In genomic region chr17:8173056-8173870, GRCh38 we compare ENCODE assay signal across 8 cellular contexts. TPM values are rescaled to one million over a fixed set of nuclear protein-coding genes. Genes with fewer than 3 reads are reported as not detected.
DNase-seq lines count a peak whose midpoint lies in the region; ATAC-seq and TF ChIP-seq lines count a peak whose summit lies in the region.

No MANE protein-coding gene starts in this region.

- no peaks in the 10 kb centered on the region for H3K27me3 ChIP-seq in BLaER1 treated with 17β-estradiol and CSF1 and Interleukin-3, amounts not matched to agents 10 nM and 100 nM

- H3K36me3 Mint-ChIP-seq in activated B cell treated with CpG ODN at 0.5 μM for 24 hours (ENCODE audit: low read depth) = peaks cover 4% of the 10 kb centered on the region

- H3K27ac Mint-ChIP-seq in activated B cell treated with CpG ODN at 0.5 μM for 24 hours = peak overlapping the region; percentile 100

- peak; percentile 85 for DNase-seq in NCI-H345 (lab: John Stamatoyannopoulos, UW)
- peak; percentile 40 for DNase-seq in activated B cell treated with CpG ODN at 0.5 μM for 24 hours
- peak; percentile 99 for DNase-seq in choroid plexus epithelial cell (ENCODE audit: low read depth)
- peak; percentile 99 for DNase-seq in kidney tubule cell (ENCODE audit: low spot score)
- DNase-seq in stimulated activated CD4-positive, alpha-beta T cell treated with anti-CD3 and anti-CD28 coated beads, Interleukin-1b, Interleukin-23, amount 100 ng/mL, for 48 hours = peak; percentile 85

- no peaks in the 10 kb centered on the region for H3K27me3 Mint-ChIP-seq in activated B cell treated with CpG ODN at 0.5 μM for 24 hours

- peak; percentile 100 for TF ChIP-seq POLR2A in GM19099 (IDR thresholded peaks at IDR 0.05; ENCODE audit: extremely low read depth, insufficient read length, low read depth)

- intact Hi-C loops in activated B cell treated with CpG ODN at 0.5 μM for 24 hours (cut with micrococcal nuclease) = loop anchor here (1.0 kb wide), 9 partner anchors 9 to 329 kb away; partner anchors contain the start of genes AURKB and CTC1

- H3K4me1 Mint-ChIP-seq in activated B cell treated with CpG ODN at 0.5 μM for 24 hours = peaks cover 44% of the 10 kb centered on the region

- peak; percentile 70 for ATAC-seq in HG03354 (IDR thresholded peaks at IDR 0.05; ENCODE audit: poor library complexity, severe bottlenecking, unreplicated experiment)
- ATAC-seq in activated B cell treated with CpG ODN at 0.5 μM for 24 hours (ENCODE audit: low read depth) = peak; percentile 76

- H3K27ac ChIP-seq in BLaER1 treated with 17β-estradiol and CSF1 and Interleukin-3, amounts not matched to agents 10 nM and 100 nM = peak overlapping the region; percentile 94 to 99 (median 97)

- peak overlapping the region; percentile 47 to 75 (median 57) for H3K4me3 ChIP-seq in BLaER1 treated with 17β-estradiol and CSF1 and Interleukin-3, amounts not matched to agents 10 nM and 100 nM
- H3K4me3 ChIP-seq in choroid plexus epithelial cell (ENCODE audit: low read depth, low read length) = peak overlapping the region; percentile 47

- peak overlapping the region; percentile 90 to 96 (median 93) for H3K9ac ChIP-seq in BLaER1 treated with 17β-estradiol and CSF1 and Interleukin-3, amounts not matched to agents 10 nM and 100 nM

- TF ChIP-seq CTCF in activated B cell treated with CpG ODN at 0.5 μM for 24 hours (IDR thresholded peaks at IDR 0.05) (no peak), choroid plexus epithelial cell (conservative IDR thresholded peaks at IDR 0.05; ENCODE audit: low read depth, low read length) (no peak)

- CTCF ChIA-PET in activated B cell treated with CpG ODN at 0.5 μM for 24 hours (lab: Charles Lee) = interaction anchor here (0.9 to 1.2 kb wide), 7 partner anchors 12 to 128 kb away, joined by 3 to 5 read pairs (median 4); no protein-coding TSS in a partner anchor

- peak overlapping the region; percentile 84 for H3K4me3 Mint-ChIP-seq in activated B cell treated with CpG ODN at 0.5 μM for 24 hours

- peak overlapping the region; percentile 90 to 99 (median 95) for H3K4me2 ChIP-seq in BLaER1 treated with 17β-estradiol and CSF1 and Interleukin-3, amounts not matched to agents 10 nM and 100 nM

- peaks cover 47 to 70% (median 67%) of the 10 kb centered on the region in 10 experiments for H3K4me1 ChIP-seq in BLaER1 treated with 17β-estradiol and CSF1 and Interleukin-3, amounts not matched to agents 10 nM and 100 nM

- POLR2A ChIA-PET in activated B cell treated with CpG ODN at 0.5 μM for 24 hours (lab: Charles Lee) = interaction anchor here (0.5 to 9.2 kb wide), 64 partner anchors 13 to 1417 kb away, joined by 3 to 385 read pairs (median 6); partner anchors contain the start of genes ACAP1, ALOXE3, AURKB and BCL6B

- no peaks in the 10 kb centered on the region for H3K36me3 ChIP-seq in BLaER1 treated with 17β-estradiol and CSF1 and Interleukin-3, amounts not matched to agents 10 nM and 100 nM

- no peaks in the 10 kb centered on the region for H3K9me3 ChIP-seq in BLaER1 treated with 17β-estradiol and CSF1 and Interleukin-3, amounts not matched to agents 10 nM and 100 nM (replicated peaks in 1 of 11)

- no peaks in the 10 kb centered on the region for H4K20me1 ChIP-seq in BLaER1 treated with 17β-estradiol and CSF1 and Interleukin-3, amounts not matched to agents 10 nM and 100 nM

- H3K9me3 Mint-ChIP-seq in activated B cell treated with CpG ODN at 0.5 μM for 24 hours = no peaks in the 10 kb centered on the region

RNA-seq across cellular contexts. Expression of gene TMEM107, which starts 2.9 kb away (rescaled TPM):
- 17.3 and 20.9 TPM in 2 replicates for total RNA-seq in activated B cell treated with CpG ODN at 0.5 μM for 24 hours

RNA-seq across cellular contexts. Expression of gene VAMP2, which starts 10.5 kb away (rescaled TPM):
- 82.0 and 97.7 TPM in 2 replicates for total RNA-seq in activated B cell treated with CpG ODN at 0.5 μM for 24 hours

RNA-seq across cellular contexts. Expression of gene BORCS6, which starts 16.7 kb away (rescaled TPM):
- total RNA-seq in activated B cell treated with CpG ODN at 0.5 μM for 24 hours = 12.3 and 12.8 TPM in 2 replicates

RNA-seq across cellular contexts. Expression of gene PER1, which starts 21.1 kb away (rescaled TPM):
- total RNA-seq in activated B cell treated with CpG ODN at 0.5 μM for 24 hours = 40.7 and 45.0 TPM in 2 replicates

RNA-seq across cellular contexts. Expression of gene AURKB, which starts 37.1 kb away (rescaled TPM):
- total RNA-seq in activated B cell treated with CpG ODN at 0.5 μM for 24 hours = 1.7 and 3.0 TPM in 2 replicates

Comparison
In these comparisons a context has a peak if more than half of its experiments do, and no peak if none do; other contexts are left out.
1. Peak in every context shown above with its lines: DNase-seq, ATAC-seq, H3K4me3 ChIP-seq and H3K27ac ChIP-seq.
2. DNase-seq: peak in every context shown above with its lines; median percentile 99 in choroid plexus epithelial cell; 99 in kidney tubule cell; 85 in NCI-H345; 85 in stimulated activated CD4-positive, alpha-beta T cell treated with anti-CD3 and anti-CD28 coated beads, Interleukin-1b, Interleukin-23, amount 100 ng/mL, for 48 hours; 40 in activated B cell treated with CpG ODN at 0.5 μM for 24 hours.